ENCODE assay signal across 31 cellular contexts in the genomic region with DNA sequence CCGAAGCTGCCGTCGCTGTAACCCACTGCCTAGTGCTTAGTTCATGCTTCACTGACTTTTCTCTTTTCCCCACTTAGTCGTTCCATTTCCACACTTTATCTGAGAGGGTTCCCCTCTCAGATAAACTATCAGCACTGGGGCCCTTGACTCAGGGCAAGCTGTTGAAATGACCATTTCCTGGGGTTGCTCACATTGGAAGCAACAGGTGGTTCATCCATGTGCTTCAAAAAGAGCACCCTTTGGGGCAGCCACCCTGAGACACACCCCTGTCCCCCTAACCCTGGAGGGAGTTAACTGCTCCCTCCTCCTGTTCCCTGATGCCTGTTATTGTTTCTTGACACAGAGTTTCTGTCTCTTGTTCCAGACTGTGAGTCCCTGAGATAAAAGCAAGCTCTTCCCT.
"Had no signal": no experiment of that assay in that cellular context is flagged by ENCODE, and none has a peak within 500 bp of the region (broad histone marks: within the 10 kb centered on the region; RNA-seq: fewer than 3 reads in every experiment).

No MANE protein-coding gene starts in this region.

- DNase-seq: naive thymus-derived CD4-positive, alpha-beta T cell; natural killer cell; nucleus accumbens; ovary; psoas muscle; right cardiac atrium; right lobe of liver; small intestine; stimulated activated CD4-positive, alpha-beta T cell treated with anti-CD3 and anti-CD28 coated beads, Interleukin-12 subunit alpha, Interleukin-12 subunit beta, amount 100 ng/mL, for 4 hours; stimulated activated CD4-positive, alpha-beta T cell treated with anti-CD3 and anti-CD28 coated beads, Interleukin-1b, Interleukin-23, amount 100 ng/mL, for 48 hours; stimulated activated CD4-positive, alpha-beta T cell treated with anti-CD3 and anti-CD28 coated beads, Interleukin-4, amount 100 ng/mL, for 1 hour; stimulated activated CD4-positive, alpha-beta T cell treated with anti-CD3 and anti-CD28 coated beads, Interleukin-4, amount 100 ng/mL, for 4 hours; stimulated activated CD8-positive, alpha-beta memory T cell treated with anti-CD3 and anti-CD28 coated beads, Interleukin-4, amount 100 ng/mL, for 48 hours; stimulated activated naive CD4-positive, alpha-beta T cell; stimulated activated naive CD8-positive, alpha-beta T cell treated with anti-CD3 and anti-CD28 coated beads, Interleukin-15, amount 100 ng/mL, for 72 hours; stimulated activated naive CD8-positive, alpha-beta T cell treated with anti-CD3 and anti-CD28 coated beads, Interleukin-15, Interleukin-2, amounts not matched to agents 100 U/mL and 50 U/mL, for 24 hours; substantia nigra; testis; tibial artery; transverse colon; uterus had no signal

- H2AFZ ChIP-seq: neural progenitor cell, parathyroid adenoma had no signal

- H3K4me3 Mint-ChIP-seq: naive thymus-derived CD4-positive, alpha-beta T cell; natural killer cell; neural progenitor cell; stimulated activated memory B cell treated with anti-CD40 and anti-IgM and Interleukin-4, amounts not matched to agents 10 μg/mL and 1 μg/mL and 100 μg/mL, for 72 hours; stimulated activated naive CD8-positive, alpha-beta T cell treated with anti-CD3 and anti-CD28 coated beads, Interleukin-15, amount 100 ng/mL, for 72 hours; type B pancreatic cell had no signal

- H3K9me3 ChIP-seq: neutrophil, ovary, psoas muscle, right lobe of liver, sigmoid colon, suprapubic skin, testis, tibial artery, transverse colon, upper lobe of right lung, uterus had no signal

- H3K36me3 Mint-ChIP-seq: naive thymus-derived CD4-positive, alpha-beta T cell; natural killer cell; neural progenitor cell; stimulated activated memory B cell treated with anti-CD40 and anti-IgM and Interleukin-4, amounts not matched to agents 10 μg/mL and 1 μg/mL and 100 μg/mL, for 72 hours; type B pancreatic cell had no signal

- FAIRE-seq: small intestine had no signal

- H3K27ac Mint-ChIP-seq: naive thymus-derived CD4-positive, alpha-beta T cell; natural killer cell; progenitor cell of endocrine pancreas; stimulated activated memory B cell treated with anti-CD40 and anti-IgM and Interleukin-4, amounts not matched to agents 10 μg/mL and 1 μg/mL and 100 μg/mL, for 72 hours; type B pancreatic cell had no signal

- H3K27ac ChIP-seq: neural progenitor cell, neutrophil, ovary, parathyroid adenoma, psoas muscle, right lobe of liver, sigmoid colon, suprapubic skin, testis, tibial artery, transverse colon, upper lobe of right lung, uterus had no signal

- H3K4me2 ChIP-seq: neural progenitor cell had no signal

- H3K4me1 ChIP-seq: neural progenitor cell, parathyroid adenoma, psoas muscle, right lobe of liver, sigmoid colon, suprapubic skin, testis, tibial artery, transverse colon, upper lobe of right lung, uterus had no signal

- H3K9me3 Mint-ChIP-seq: natural killer cell; nephron; stimulated activated memory B cell treated with anti-CD40 and anti-IgM and Interleukin-4, amounts not matched to agents 10 μg/mL and 1 μg/mL and 100 μg/mL, for 72 hours; stimulated activated naive CD8-positive, alpha-beta T cell treated with anti-CD3 and anti-CD28 coated beads, Interleukin-15, amount 100 ng/mL, for 72 hours; type B pancreatic cell had no signal

- H3K4me1 Mint-ChIP-seq: naive thymus-derived CD4-positive, alpha-beta T cell; natural killer cell; stimulated activated memory B cell treated with anti-CD40 and anti-IgM and Interleukin-4, amounts not matched to agents 10 μg/mL and 1 μg/mL and 100 μg/mL, for 72 hours; stimulated activated naive CD8-positive, alpha-beta T cell treated with anti-CD3 and anti-CD28 coated beads, Interleukin-15, amount 100 ng/mL, for 72 hours had no signal

- H3K36me3 ChIP-seq: neural progenitor cell, neutrophil, ovary, right lobe of liver, sigmoid colon, suprapubic skin, tibial artery, transverse colon, upper lobe of right lung, uterus had no signal

- H3K4me3 ChIP-seq: neural progenitor cell, ovary, psoas muscle, right lobe of liver, sigmoid colon, suprapubic skin, testis, tibial artery, transverse colon, upper lobe of right lung, uterus had no signal

- H3K27me3 ChIP-seq: neural progenitor cell, ovary, right lobe of liver, testis, uterus had no signal

- H3K9ac ChIP-seq: neural progenitor cell, parathyroid adenoma had no signal

- H3K79me2 ChIP-seq: parathyroid adenoma had no signal
